In genomic region chr14:64190974-64191502, GRCh38 we compare ENCODE assay signal across 29 cellular contexts.
DNase-seq lines count a peak whose midpoint lies in the region; ATAC-seq and TF ChIP-seq lines count a peak whose summit lies in the region.
"Had no signal": no experiment of that assay in that cellular context is flagged by ENCODE, and none has a peak within 500 bp of the region (broad histone marks: within the 10 kb centered on the region; RNA-seq: fewer than 3 reads in every experiment).

No MANE protein-coding gene starts in this region.

- H3K27ac ChIP-seq in SJCRH30 = no peak overlapping the region
- H3K27ac ChIP-seq: coronary artery, HL-60, KMS-11, thoracic aorta, uterus had no signal

- TF ChIP-seq CTCF in Caco-2 (IDR thresholded peaks at IDR 0.05; ENCODE audit: insufficient read depth in 1 of 2, low read depth in 1 of 2, low read length in 1 of 2, severe bottlenecking in 1 of 2, unreplicated experiment in 1 of 2) = no peak

- no peaks in the 10 kb centered on the region for H3K9me3 ChIP-seq in Caco-2
- no peaks in the 10 kb centered on the region for H3K9me3 ChIP-seq in SJCRH30 (replicated peaks)
- H3K9me3 ChIP-seq: HAP-1, pancreas, thoracic aorta, uterus had no signal

- CTCF ChIA-PET in Caco-2 (lab: Charles Lee) = no interaction called here

- no peaks in the 10 kb centered on the region for H3K27me3 Mint-ChIP-seq in T-helper 1 cell treated with Interleukin-12 subunit alpha and Interleukin-12 subunit beta and Interleukin-4 antibody, amounts not matched to agents 30 μg/mL and 1 μg/mL, for 36 hours (ENCODE audit: low read depth)
- no peaks in the 10 kb centered on the region for H3K27me3 Mint-ChIP-seq in Caco-2 (ENCODE audit: insufficient read depth, unreplicated experiment)
- H3K27me3 Mint-ChIP-seq in memory B cell = no peaks in the 10 kb centered on the region
- H3K27me3 Mint-ChIP-seq: activated naive CD8-positive, alpha-beta T cell had no signal

- no peak for ATAC-seq in memory B cell (ENCODE audit: low read depth)

- POLR2A ChIA-PET in Caco-2 (lab: Charles Lee) = no interaction called here

- H3K9me3 Mint-ChIP-seq in T-helper 1 cell treated with Interleukin-12 subunit alpha and Interleukin-12 subunit beta and Interleukin-4 antibody, amounts not matched to agents 30 μg/mL and 1 μg/mL, for 36 hours = no peaks in the 10 kb centered on the region
- H3K9me3 Mint-ChIP-seq in Caco-2 (ENCODE audit: unreplicated experiment) = no peaks in the 10 kb centered on the region
- H3K9me3 Mint-ChIP-seq in memory B cell = peaks cover 1% of the 10 kb centered on the region
- H3K9me3 Mint-ChIP-seq: activated T-helper 1 cell treated with anti-CD3 and anti-CD28 coated beads, Interleukin-12 subunit alpha, Interleukin-12 subunit beta, Interleukin-2, Interleukin-4 antibody, amounts not matched to agents 30 ng/mL and 10 ng/mL and 1 ng/mL, durations not matched to agents 14 hours and 24 hours and 36 hours; CD14-positive monocyte had no signal

- peak overlapping the region; percentile 51 for H3K27ac Mint-ChIP-seq in T-helper 1 cell treated with Interleukin-12 subunit alpha and Interleukin-12 subunit beta and Interleukin-4 antibody, amounts not matched to agents 30 μg/mL and 1 μg/mL, for 36 hours
- peak overlapping the region; percentile 11 for H3K27ac Mint-ChIP-seq in Caco-2 (ENCODE audit: unreplicated experiment)
- peak overlapping the region; percentile 5 for H3K27ac Mint-ChIP-seq in memory B cell
- H3K27ac Mint-ChIP-seq: activated naive CD8-positive, alpha-beta T cell; activated T-helper 1 cell treated with anti-CD3 and anti-CD28 coated beads, Interleukin-12 subunit alpha, Interleukin-12 subunit beta, Interleukin-2, Interleukin-4 antibody, amounts not matched to agents 30 ng/mL and 10 ng/mL and 1 ng/mL, durations not matched to agents 14 hours and 24 hours and 36 hours; CD14-positive monocyte had no signal

- H3K4me3 Mint-ChIP-seq in T-helper 1 cell treated with Interleukin-12 subunit alpha and Interleukin-12 subunit beta and Interleukin-4 antibody, amounts not matched to agents 30 μg/mL and 1 μg/mL, for 36 hours = no peak overlapping the region
- H3K4me3 Mint-ChIP-seq in Caco-2 (ENCODE audit: unreplicated experiment) (no peak overlapping the region), memory B cell (no peak overlapping the region)
- H3K4me3 Mint-ChIP-seq: activated naive CD8-positive, alpha-beta T cell; activated T-helper 1 cell treated with anti-CD3 and anti-CD28 coated beads, Interleukin-12 subunit alpha, Interleukin-12 subunit beta, Interleukin-2, Interleukin-4 antibody, amounts not matched to agents 30 ng/mL and 10 ng/mL and 1 ng/mL, durations not matched to agents 14 hours and 24 hours and 36 hours; CD14-positive monocyte; nephron progenitor cell had no signal

- H3K4me3 ChIP-seq in Caco-2 (ENCODE audit: low read depth, low read length) (no peak overlapping the region), SJCRH30 (no peak overlapping the region)
- H3K4me3 ChIP-seq: coronary artery, HAP-1, pancreas, thoracic aorta, uterus had no signal

- H3K4me1 ChIP-seq in Caco-2 (peaks cover 24% of the 10 kb centered on the region; the same call in 1 of the 2 replicates), SJCRH30 (no peaks in the 10 kb centered on the region)
- H3K4me1 ChIP-seq: uterus had no signal

- intact Hi-C loops in Caco-2 (cut with micrococcal nuclease; ENCODE audit: unreplicated experiment) = no loop called here

- H3K36me3 Mint-ChIP-seq in T-helper 1 cell treated with Interleukin-12 subunit alpha and Interleukin-12 subunit beta and Interleukin-4 antibody, amounts not matched to agents 30 μg/mL and 1 μg/mL, for 36 hours (ENCODE audit: low read depth) = peaks cover 49% of the 10 kb centered on the region
- H3K36me3 Mint-ChIP-seq in Caco-2 (ENCODE audit: insufficient read depth, unreplicated experiment) (peaks cover 13% of the 10 kb centered on the region), memory B cell (peaks cover 11% of the 10 kb centered on the region)
- H3K36me3 Mint-ChIP-seq: CD14-positive monocyte had no signal

- peaks cover 25% of the 10 kb centered on the region for H3K4me1 Mint-ChIP-seq in T-helper 1 cell treated with Interleukin-12 subunit alpha and Interleukin-12 subunit beta and Interleukin-4 antibody, amounts not matched to agents 30 μg/mL and 1 μg/mL, for 36 hours (ENCODE audit: low read depth)
- H3K4me1 Mint-ChIP-seq in Caco-2 (ENCODE audit: low read depth, unreplicated experiment) (peaks cover 25% of the 10 kb centered on the region), memory B cell (peaks cover 24% of the 10 kb centered on the region)
- H3K4me1 Mint-ChIP-seq: CD14-positive monocyte had no signal

- no TSS peak for BruUV-seq in Caco-2 (replicated peaks; lab: Mats Ljungman, UMichigan)

- H3K27me3 ChIP-seq in Caco-2 (replicated peaks; ENCODE audit: control insufficient read depth, insufficient read depth, low read length) (no peaks in the 10 kb centered on the region), SJCRH30 (no peaks in the 10 kb centered on the region)
- H3K27me3 ChIP-seq: pancreas, uterus had no signal

- no peak for DNase-seq in T-helper 1 cell
- no peak for DNase-seq in Caco-2
- peak; percentile 28 for DNase-seq in RKO (ENCODE audit: low spot score)
- no peak for DNase-seq in memory B cell (ENCODE audit: low spot score in 2 of 2)
- no peak for DNase-seq in SJCRH30
- no peak for DNase-seq in DMS153 treated with DMSO at 0.1 percent for 48 hours (lab: John Stamatoyannopoulos, UW; ENCODE audit: unreplicated experiment)
- DNase-seq in hepatic stellate cell (ENCODE audit: low spot score) = no peak
- DNase-seq: activated CD4-positive, alpha-beta T cell treated with anti-CD3 and anti-CD28 coated beads, Interleukin-2, amount 50 U/mL, for 1 hour; effector CD8-positive, alpha-beta T cell; MM.1S; NCI-H1105 treated with DMSO at 0.1 percent for 48 hours; NCI-H1930; NCI-H2171 treated with DMSO at 0.1 percent for 48 hours; NCI-H526; nephron progenitor cell; pancreas; SHP77; stimulated activated naive CD4-positive, alpha-beta T cell treated with Interleukin-2 at 50 U/mL for 16 hours; T1000; uterus had no signal

- H3K36me3 ChIP-seq in Caco-2 (ENCODE audit: control insufficient read depth, insufficient read depth, low read length) (no peaks in the 10 kb centered on the region; the same call in 1 of the 2 replicates), SJCRH30 (0 out of 2 replicates have a peak, but pooled peaks cover 4% of the 10 kb centered on the region)
- H3K36me3 ChIP-seq: HAP-1, pancreas, uterus had no signal
